Comparison of ENCODE assay signal across 34 cellular contexts in genomic region chrX:40495659-40496058, GRCh38.
"Had no signal": no experiment of that assay in that cellular context is flagged by ENCODE, and none has a peak within 500 bp of the region (broad histone marks: within the 10 kb centered on the region; RNA-seq: fewer than 3 reads in every experiment).

No MANE protein-coding gene starts in this region.

- DNase-seq: Karpas-422, Kasumi-1, MG63, MM.1S, NCI-H1048, NCI-H1092, NCI-H1092 treated with DMSO at 0.1 percent for 48 hours, NCI-H1105, NCI-H1105 treated with DMSO at 0.1 percent for 48 hours, NCI-H1417, NCI-H1417 treated with DMSO at 0.1 percent for 48 hours, NCI-H1436, NCI-H1436 treated with DMSO at 0.1 percent for 48 hours, NCI-H146, NCI-H1694, NCI-H1694 treated with DMSO at 0.1 percent for 48 hours, NCI-H187, NCI-H187 treated with DMSO at 0.1 percent for 48 hours, NCI-H1930, NCI-H2029, NCI-H2029 treated with DMSO at 0.1 percent for 48 hours, NCI-H2081, NCI-H2081 treated with DMSO at 0.1 percent for 48 hours, NCI-H2107, NCI-H2171, NCI-H2171 treated with DMSO at 0.1 percent for 48 hours, NCI-H2227 treated with DMSO at 0.1 percent for 48 hours, NCI-H226, NCI-H345, NCI-H446, NCI-H446 treated with DMSO at 0.1 percent for 48 hours, NCI-H510A, NCI-H510A treated with DMSO at 0.1 percent for 48 hours, NCI-H524 had no signal

- H3K36me3 ChIP-seq: MG63 had no signal

- H3K27me3 ChIP-seq: MG63 had no signal

- H3K4me3 ChIP-seq: MG63 had no signal

- H3K9me3 ChIP-seq: MG63 had no signal
